In genomic region chr5:51382759-51383493, GRCh38 we compare ENCODE assay signal across 9 cellular contexts. TPM values are rescaled to one million over a fixed set of nuclear protein-coding genes. Genes with fewer than 3 reads are reported as not detected.
DNase-seq lines count a peak whose midpoint lies in the region; ATAC-seq, FAIRE-seq and TF ChIP-seq lines count a peak whose summit lies in the region.
"Had no signal": no experiment of that assay in that cellular context is flagged by ENCODE, and none has a peak within 500 bp of the region (broad histone marks: within the 10 kb centered on the region; RNA-seq: fewer than 3 reads in every experiment).

ISL1 (plus strand) TSS chr5:51383448; CDS start chr5:51383672, 224 bp downstream.

- H3K23ac ChIP-seq in mesenchymal stem cell (ENCODE audit: low read length in 2 of 2): peak within 1 kb of the TSS in 1 of 2 experiments; percentile 97

- no peak for TF ChIP-seq CTCF in A549 (IDR thresholded peaks at IDR 0.05)
- no peak for TF ChIP-seq CTCF in upper lobe of left lung (IDR thresholded peaks at IDR 0.05)

- peak within 1 kb of the TSS in 1 of 2 experiments; percentile 98 for H3K14ac ChIP-seq in mesenchymal stem cell (ENCODE audit: low read length in 2 of 2)

- DNase-seq in A549 (ENCODE audit: low read depth in 1 of 2, low spot score in 1 of 2) (peak; percentile 21 to 60), H7 (peak; percentile 94), NCI-H748 (lab: John Stamatoyannopoulos, UW; ENCODE audit: unreplicated experiment) (peak; percentile 98), mesenchymal stem cell (peak; percentile 96), upper lobe of left lung (peak; percentile 34 to 88), GM12892 (ENCODE audit: insufficient read length) (no peak), hippocampal formation (lab: John Stamatoyannopoulos, UW) (no peak)
- DNase-seq: activated T-cell treated with anti-CD3 and anti-CD28 coated beads, Interleukin-2, amount 50 U/mL, for 4 hours had no signal

- peak within 1 kb of the TSS; percentile 72 for H3K4me2 ChIP-seq in A549
- H3K4me2 ChIP-seq in mesenchymal stem cell (ENCODE audit: low read length, poor library complexity, severe bottlenecking): peak within 1 kb of the TSS; percentile 99

- peak within 1 kb of the TSS; percentile 48 for H4K91ac ChIP-seq in mesenchymal stem cell (ENCODE audit: low read length)

- H3K9me3 ChIP-seq in A549 (0 out of 3 replicates have a peak, but pooled peaks cover 3% of the 10 kb centered on the region), duodenal mucosa (ENCODE audit: control insufficient read depth in 1 of 2, low read length in 2 of 2) (no peaks in the 10 kb centered on the region), mesenchymal stem cell (ENCODE audit: control insufficient read depth, low read length) (no peaks in the 10 kb centered on the region), upper lobe of left lung (no peaks in the 10 kb centered on the region)

- peaks cover 95% of the 10 kb centered on the region for H3K27me3 ChIP-seq in H7 (ENCODE audit: control insufficient read depth, insufficient read depth, low read length)
- peaks cover 85 to 89% of the 10 kb centered on the region in 2 donors for H3K27me3 ChIP-seq in duodenal mucosa (ENCODE audit: control insufficient read depth in 1 of 2, insufficient read depth in 2 of 2, low read length in 2 of 2)
- H3K27me3 ChIP-seq in mesenchymal stem cell (ENCODE audit: control insufficient read depth in 1 of 2, insufficient read depth in 1 of 2, low read length in 2 of 2): peaks cover 76 to 94% of the 10 kb centered on the region in 2 experiments
- H3K27me3 ChIP-seq in upper lobe of left lung: peaks cover 2 to 62% (median 34%) of the 10 kb centered on the region in 4 donors

- ATAC-seq in A549: peak; percentile 90 to 93
- peak; percentile 39 to 92 for ATAC-seq in upper lobe of left lung (ENCODE audit: low FRiP score in 2 of 2)

- no peaks in the 10 kb centered on the region for H3K79me1 ChIP-seq in mesenchymal stem cell (replicated peaks; ENCODE audit: low read length, poor library complexity, severe bottlenecking)

- CTCF ChIA-PET in A549 (lab: Yijun Ruan, JAX): interaction anchor here (0.6 kb wide), 1 partner anchor 1178 kb away, joined by 4 read pairs; no protein-coding TSS in a partner anchor

- no peak for TF ChIP-seq EP300 in A549 (IDR thresholded peaks at IDR 0.05)
- TF ChIP-seq EP300 in upper lobe of left lung (IDR thresholded peaks at IDR 0.05): no peak

- no peak within 1 kb of the TSS for H2BK5ac ChIP-seq in mesenchymal stem cell (ENCODE audit: low read depth, low read length, poor library complexity, severe bottlenecking)

- TF ChIP-seq RAD21 in A549 (conservative IDR thresholded peaks at IDR 0.05 in 1 of 2, IDR thresholded peaks at IDR 0.05 in 1 of 2): no peak

- peak within 1 kb of the TSS; percentile 43 for H3K4me3 ChIP-seq in A549
- H3K4me3 ChIP-seq in H7 (ENCODE audit: insufficient read depth, low read depth, low read length): peak within 1 kb of the TSS; percentile 57
- peak within 1 kb of the TSS; percentile 53 to 67 for H3K4me3 ChIP-seq in duodenal mucosa (ENCODE audit: low read depth in 1 of 2, low read length in 2 of 2)
- H3K4me3 ChIP-seq in mesenchymal stem cell (ENCODE audit: insufficient read depth in 1 of 2, low read depth in 1 of 2, low read length in 2 of 2): peak within 1 kb of the TSS; percentile 55 to 72
- H3K4me3 ChIP-seq in upper lobe of left lung: peak within 1 kb of the TSS in 3 of 4 donors; percentile 30 to 48 (median 47)

- peak within 1 kb of the TSS in 1 of 2 experiments; percentile 97 for H2BK12ac ChIP-seq in mesenchymal stem cell (ENCODE audit: low read length in 2 of 2)

- H2BK120ac ChIP-seq in mesenchymal stem cell (ENCODE audit: low read depth, low read length): peak within 1 kb of the TSS; percentile 15

- no peaks in the 10 kb centered on the region for H3K36me3 ChIP-seq in H7 (replicated peaks; ENCODE audit: control insufficient read depth, insufficient read depth, low read length)
- no peaks in the 10 kb centered on the region for H3K36me3 ChIP-seq in duodenal mucosa (ENCODE audit: control insufficient read depth in 1 of 2, insufficient read depth in 2 of 2, low read length in 2 of 2)
- H3K36me3 ChIP-seq in mesenchymal stem cell (ENCODE audit: control insufficient read depth in 1 of 2, insufficient read depth in 2 of 2, low read depth in 1 of 2, low read length in 2 of 2): no peaks in the 10 kb centered on the region
- H3K36me3 ChIP-seq in upper lobe of left lung: no peaks in the 10 kb centered on the region

- peak within 1 kb of the TSS in 1 of 2 experiments; percentile 94 for H3K4ac ChIP-seq in mesenchymal stem cell (ENCODE audit: low read depth in 1 of 2, low read length in 2 of 2)

- H2AFZ ChIP-seq in mesenchymal stem cell (ENCODE audit: low read depth, low read length): peak within 1 kb of the TSS; percentile 83

- POLR2A ChIA-PET in A549 (lab: Yijun Ruan, JAX): no interaction called here

- FAIRE-seq in A549 (lab: Jason Lieb, UNC): no peak
- no peak for FAIRE-seq in GM12892 (lab: Jason Lieb, UNC)

- no peak for TF ChIP-seq POLR2A in A549 (IDR thresholded peaks at IDR 0.05; ENCODE audit: low read length)
- no peak for TF ChIP-seq POLR2A in upper lobe of left lung (IDR thresholded peaks at IDR 0.05)
- no peak for TF ChIP-seq POLR2A in GM12892 (IDR thresholded peaks at IDR 0.05; ENCODE audit: low read depth, low read length)

- H3K4me1 ChIP-seq in A549: no peaks in the 10 kb centered on the region
- peaks cover 15 to 16% of the 10 kb centered on the region in 2 donors for H3K4me1 ChIP-seq in duodenal mucosa (ENCODE audit: control insufficient read depth in 1 of 2, insufficient read depth in 2 of 2, low read length in 2 of 2)
- H3K4me1 ChIP-seq in mesenchymal stem cell (ENCODE audit: control insufficient read depth, insufficient read depth, low read depth, low read length): peaks cover 21% of the 10 kb centered on the region
- peaks cover 20 to 42% (median 27%) of the 10 kb centered on the region in 4 donors for H3K4me1 ChIP-seq in upper lobe of left lung

- H3K27ac ChIP-seq in A549 (no peak within 1 kb of the TSS), duodenal mucosa (ENCODE audit: low read depth, low read length) (peak within 1 kb of the TSS; percentile 22), mesenchymal stem cell (ENCODE audit: low read length, poor library complexity, severe bottlenecking) (no peak within 1 kb of the TSS), upper lobe of left lung (no peak within 1 kb of the TSS)

- peak within 1 kb of the TSS; percentile 21 to 42 for H3K9ac ChIP-seq in duodenal mucosa (ENCODE audit: low read depth in 1 of 2, low read length in 2 of 2)
- H3K9ac ChIP-seq in mesenchymal stem cell (ENCODE audit: low read length): peak within 1 kb of the TSS; percentile 7

- H2AK5ac ChIP-seq in mesenchymal stem cell (ENCODE audit: low read length, severe bottlenecking): no peak within 1 kb of the TSS

- H3K18ac ChIP-seq in mesenchymal stem cell (ENCODE audit: low read depth in 1 of 2, low read length in 2 of 2): peak within 1 kb of the TSS; percentile 71 to 89

- WGBS in A549 (ENCODE audit: missing lambda C conversion rate): 22% methylated on average over 45 of the region's 73 CpGs
- WGBS in mesenchymal stem cell: under 1% methylated on average over 61 of the region's 73 CpGs
- WGBS in upper lobe of left lung, 2 donors: 2 to 4% methylated on average over 34 to 58 of the region's 73 CpGs

- no peak within 1 kb of the TSS for H2BK15ac ChIP-seq in mesenchymal stem cell (ENCODE audit: low read depth, poor library complexity, severe bottlenecking)

- H4K8ac ChIP-seq in mesenchymal stem cell (ENCODE audit: low read length): peak within 1 kb of the TSS; percentile 49

TF ChIP-seq in A549, 52 proteins besides CTCF, POLR2A, EP300 and RAD21:
- TF ChIP-seq HOXA7 (CRISPR knock-in tag; IDR thresholded peaks at IDR 0.05): no peak
- TF ChIP-seq ELK1 (IDR thresholded peaks at IDR 0.05; ENCODE audit: low read depth, low read length): no peak
- TF ChIP-seq EHMT2 (IDR thresholded peaks at IDR 0.05; ENCODE audit: low read depth): no peak
- no peak for TF ChIP-seq MYC (IDR thresholded peaks at IDR 0.05; ENCODE audit: borderline replicate concordance, low read length)
- TF ChIP-seq MAFK (IDR thresholded peaks at IDR 0.05; ENCODE audit: partially characterized antibody): no peak

RNA-seq across cellular contexts. Expression of gene ISL1, which starts in this region (rescaled TPM):
- polyA plus RNA-seq in A549 (2011; rRNA removed) (not detected in 2 replicates), A549 (2017; fragmentation: RNase III; extraction: RNeasy Plus Mini Kit Qiagen cat#74134 plus additional on column Dnase treatment) (0.04 TPM in 1 of 3 replicates, not detected in the others)
- polyA plus RNA-seq in A549 (2012; cell fraction: cytosol; rRNA removed): not detected in 2 replicates
- 0.08 TPM in 1 of 2 replicates, not detected in the other for polyA plus RNA-seq in A549 (2012; cell fraction: nucleus; rRNA removed)
- not detected in 2 replicates for polyA minus RNA-seq in A549 (2011; rRNA and poly(A)+ RNA removed)
- total RNA-seq in H7 (2014; rRNA removed; shearing (Covaris generic)): 0.07 and 0.10 TPM in 2 replicates
- polyA plus RNA-seq in mesenchymal stem cell (2013, experiment 1 of 2): 5.6 TPM
- 5.6 TPM for polyA plus RNA-seq in mesenchymal stem cell (2013, experiment 2 of 2)
- not detected for total RNA-seq in upper lobe of left lung
- polyA plus RNA-seq in GM12892 (2012; ENCODE audit: missing spikeins): not detected
- total RNA-seq: activated T-cell treated with anti-CD3 and anti-CD28 coated beads, Interleukin-2, amount 50 U/mL, for 4 hours had no signal

Comparison
In these comparisons a context has a peak if more than half of its experiments do, and no peak if none do; other contexts are left out.
1. Peak in DNase-seq, ATAC-seq, H3K4me3 ChIP-seq and H3K4me2 ChIP-seq in A549; RNA of the gene not detected or under 1 TPM.
2. Peak in DNase-seq and H3K4me3 ChIP-seq in H7; RNA of the gene not detected or under 1 TPM.
3. Peak in DNase-seq, ATAC-seq and H3K4me3 ChIP-seq in upper lobe of left lung; RNA of the gene not detected or under 1 TPM.
4. DNase-seq: peak in NCI-H748 (single experiment) and mesenchymal stem cell (single experiment); none in GM12892 (single experiment) and hippocampal formation (0 of 2).
5. Peak in every context shown above with its lines, with median percentiles within 50 percentile points of each other: H3K4me3 ChIP-seq.